9 cellular contexts compared by ENCODE assay signal in genomic region chr6:21885532-21886089, GRCh38.
DNase-seq lines count a peak whose midpoint lies in the region; ATAC-seq and TF ChIP-seq lines count a peak whose summit lies in the region.
"Had no signal": no experiment of that assay in that cellular context is flagged by ENCODE, and none has a peak within 500 bp of the region (broad histone marks: within the 10 kb centered on the region; RNA-seq: fewer than 3 reads in every experiment).

No MANE protein-coding gene starts in this region.

- H3K4me3 ChIP-seq in psoas muscle: no peak overlapping the region

- H3K36me3 Mint-ChIP-seq in T-helper 2 cell treated with Interferon-gamma antibody and Interleukin-4, amounts not matched to agents 5 μg/mL and 100 μg/mL, for 36 hours (ENCODE audit: low read depth): peaks cover 14% of the 10 kb centered on the region

- H3K4me3 Mint-ChIP-seq in T-helper 2 cell treated with Interferon-gamma antibody and Interleukin-4, amounts not matched to agents 5 μg/mL and 100 μg/mL, for 36 hours: no peak overlapping the region

- ATAC-seq in SK-N-SH treated with all-trans-retinoic acid at 6 μM for 48 hours (peak; percentile 97), psoas muscle (peak; percentile 64 to 84 (median 74))

- intact Hi-C loops in psoas muscle (cut with DNase I): no loop called here

- DNase-seq in DMS 273 (lab: John Stamatoyannopoulos, UW; ENCODE audit: unreplicated experiment) (peak; percentile 96), glomerular visceral epithelial cell (ENCODE audit: extremely low spot score) (peak; percentile 92), psoas muscle (peak; percentile 50 to 66), MV-4-11 (lab: John Stamatoyannopoulos, UW) (no peak), DMS153 (lab: John Stamatoyannopoulos, UW) (no peak)
- DNase-seq in T-helper 2 cell treated with Interferon-gamma antibody and Interleukin-4, amounts not matched to agents 5 μg/mL and 100 μg/mL, for 36 hours (ENCODE audit: low spot score): no peak
- no peak for DNase-seq in stimulated activated CD4-positive, alpha-beta T cell treated with anti-CD3 and anti-CD28 coated beads, Interleukin-12 subunit alpha, Interleukin-12 subunit beta, amount 100 ng/mL, for 4 hours
- DNase-seq: NCI-H345 had no signal

- 24 to 32% (median 30%) methylated on average over 7 of the region's 7 CpGs for WGBS in psoas muscle, 3 donors

- H3K9me3 Mint-ChIP-seq in T-helper 2 cell treated with Interferon-gamma antibody and Interleukin-4, amounts not matched to agents 5 μg/mL and 100 μg/mL, for 36 hours: peaks cover 20% of the 10 kb centered on the region

- peaks cover 13% of the 10 kb centered on the region for H3K4me1 Mint-ChIP-seq in T-helper 2 cell treated with Interferon-gamma antibody and Interleukin-4, amounts not matched to agents 5 μg/mL and 100 μg/mL, for 36 hours (ENCODE audit: low read depth)

- peaks cover 13% of the 10 kb centered on the region for H3K4me1 ChIP-seq in psoas muscle

- H3K27ac Mint-ChIP-seq in T-helper 2 cell treated with Interferon-gamma antibody and Interleukin-4, amounts not matched to agents 5 μg/mL and 100 μg/mL, for 36 hours: no peak overlapping the region

- no peak overlapping the region for H3K27ac ChIP-seq in psoas muscle

- H3K9me3 ChIP-seq in psoas muscle: no peaks in the 10 kb centered on the region

- H3K27me3 Mint-ChIP-seq in T-helper 2 cell treated with Interferon-gamma antibody and Interleukin-4, amounts not matched to agents 5 μg/mL and 100 μg/mL, for 36 hours (ENCODE audit: low read depth): no peaks in the 10 kb centered on the region

- H3K27me3 ChIP-seq in psoas muscle (ENCODE audit: insufficient read depth in 3 of 3, low read length in 2 of 3): no peaks in the 10 kb centered on the region

- no peak for TF ChIP-seq CTCF in psoas muscle (IDR thresholded peaks at IDR 0.05)

- no peaks in the 10 kb centered on the region for H3K36me3 ChIP-seq in psoas muscle (ENCODE audit: insufficient read depth in 1 of 2, low read depth in 1 of 2)

TF ChIP-seq in SK-N-SH treated with all-trans-retinoic acid at 6 μM for 48 hours, 23 proteins besides CTCF, POLR2A, EP300 and RAD21:
- TF ChIP-seq TCF4 (CRISPR knock-in tag; IDR thresholded peaks at IDR 0.05; ENCODE audit: borderline replicate concordance) (peak; percentile 31; the same call in 1 of the 2 replicates), ISL1 (CRISPR knock-in tag; IDR thresholded peaks at IDR 0.05) (peak; percentile 49; the same call in 1 of the 2 replicates), ESRRG (CRISPR knock-in tag; IDR thresholded peaks at IDR 0.05) (no peak)

Comparison
In these comparisons a context has a peak if more than half of its experiments do, and no peak if none do; other contexts are left out.
1. DNase-seq: peak in DMS 273 (single experiment), glomerular visceral epithelial cell (single experiment) and psoas muscle (2 of 2); none in T-helper 2 cell treated with Interferon-gamma antibody and Interleukin-4, amounts not matched to agents 5 μg/mL and 100 μg/mL, for 36 hours (single experiment), MV-4-11 (single experiment), DMS153 (single experiment) and stimulated activated CD4-positive, alpha-beta T cell treated with anti-CD3 and anti-CD28 coated beads, Interleukin-12 subunit alpha, Interleukin-12 subunit beta, amount 100 ng/mL, for 4 hours (single experiment).